In the genomic region with DNA sequence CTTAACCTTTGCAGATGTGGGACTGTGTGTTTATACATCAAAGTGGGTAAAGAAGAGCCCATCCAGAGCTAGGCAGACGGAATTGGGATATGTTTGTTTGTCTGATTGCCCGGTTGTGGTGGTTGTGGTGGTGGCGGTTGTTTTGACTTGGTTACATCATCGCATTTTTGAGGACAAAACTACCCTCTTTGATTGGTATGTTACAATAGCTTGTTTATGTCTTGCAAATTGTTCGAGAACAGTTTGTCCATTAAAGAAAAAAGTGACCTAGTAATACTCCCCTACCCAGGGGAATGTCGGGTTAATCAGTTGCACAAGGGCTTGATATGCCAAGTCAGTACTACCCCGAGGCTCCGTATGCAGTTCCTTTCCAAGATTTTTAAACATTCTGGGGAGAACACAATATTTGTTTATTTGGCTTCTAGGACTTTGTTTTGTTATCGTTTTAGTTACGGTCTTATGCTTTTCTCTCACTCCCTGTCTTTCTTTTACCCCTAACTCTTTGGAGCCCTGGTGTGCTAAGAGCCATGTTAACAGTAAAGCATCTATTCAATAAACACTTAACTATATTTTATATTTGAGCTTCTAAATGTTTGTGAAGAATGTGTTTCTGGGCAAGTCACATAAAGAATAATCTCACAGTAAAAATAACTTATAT, we compare ENCODE assay signal across 14 cellular contexts.
DNase-seq lines count a peak whose midpoint lies in the region; ATAC-seq and TF ChIP-seq lines count a peak whose summit lies in the region.
"Had no signal": no experiment of that assay in that cellular context is flagged by ENCODE, and none has a peak within 500 bp of the region (broad histone marks: within the 10 kb centered on the region; RNA-seq: fewer than 3 reads in every experiment).

No MANE protein-coding gene starts in this region.

- no peak for TF ChIP-seq POLR2A in Peyer's patch (IDR thresholded peaks at IDR 0.05)
- TF ChIP-seq POLR2A in right lobe of liver (IDR thresholded peaks at IDR 0.05): no peak

- H2BK12ac ChIP-seq in H9 (ENCODE audit: insufficient read length, low read depth, low read length): no peak overlapping the region

- H2AFZ ChIP-seq in H9 (ENCODE audit: low read length): no peak overlapping the region

- H3K4me3 Mint-ChIP-seq in stimulated activated memory B cell treated with anti-CD40 and anti-IgM and Interleukin-4, amounts not matched to agents 10 μg/mL and 1 μg/mL and 100 μg/mL, for 72 hours: no peak overlapping the region
- no peak overlapping the region for H3K4me3 Mint-ChIP-seq in H9
- no peak overlapping the region for H3K4me3 Mint-ChIP-seq in activated T-helper 17 cell treated with anti-CD3 and anti-CD28 coated beads, Interleukin-2, amount 50 U/mL, for 72 hours
- H3K4me3 Mint-ChIP-seq: activated naive CD4-positive, alpha-beta T cell treated with anti-CD3 and anti-CD28 coated beads, Interleukin-2, amount 50 U/mL, for 24 hours; effector memory CD8-positive, alpha-beta T cell; naive thymus-derived CD4-positive, alpha-beta T cell had no signal

- H3K56ac ChIP-seq in H9 (ENCODE audit: insufficient read length, low read depth, low read length): no peak overlapping the region

- no peaks in the 10 kb centered on the region for H3K79me1 ChIP-seq in H9 (ENCODE audit: insufficient read depth, low read depth, low read length, poor library complexity, severe bottlenecking)

- no peaks in the 10 kb centered on the region for H3K27me3 Mint-ChIP-seq in stimulated activated memory B cell treated with anti-CD40 and anti-IgM and Interleukin-4, amounts not matched to agents 10 μg/mL and 1 μg/mL and 100 μg/mL, for 72 hours
- no peaks in the 10 kb centered on the region for H3K27me3 Mint-ChIP-seq in H9 (ENCODE audit: low read depth)
- no peaks in the 10 kb centered on the region for H3K27me3 Mint-ChIP-seq in activated T-helper 17 cell treated with anti-CD3 and anti-CD28 coated beads, Interleukin-2, amount 50 U/mL, for 72 hours
- H3K27me3 Mint-ChIP-seq: activated naive CD4-positive, alpha-beta T cell treated with anti-CD3 and anti-CD28 coated beads, Interleukin-2, amount 50 U/mL, for 24 hours; effector memory CD8-positive, alpha-beta T cell; naive thymus-derived CD4-positive, alpha-beta T cell had no signal

- H2AK5ac ChIP-seq in H9 (ENCODE audit: insufficient read length, low read length): no peak overlapping the region

- H3K9me3 ChIP-seq in Peyer's patch (no peaks in the 10 kb centered on the region), right lobe of liver (no peaks in the 10 kb centered on the region), H9 (ENCODE audit: control insufficient read depth, low read depth, low read length) (no peaks in the 10 kb centered on the region)

- intact Hi-C loops in right lobe of liver (cut with DNase I): no loop called here

- peaks cover 3% of the 10 kb centered on the region for H3K9me3 Mint-ChIP-seq in stimulated activated memory B cell treated with anti-CD40 and anti-IgM and Interleukin-4, amounts not matched to agents 10 μg/mL and 1 μg/mL and 100 μg/mL, for 72 hours
- no peaks in the 10 kb centered on the region for H3K9me3 Mint-ChIP-seq in H9
- H3K9me3 Mint-ChIP-seq in activated T-helper 17 cell treated with anti-CD3 and anti-CD28 coated beads, Interleukin-2, amount 50 U/mL, for 72 hours: no peaks in the 10 kb centered on the region
- H3K9me3 Mint-ChIP-seq: activated naive CD4-positive, alpha-beta T cell treated with anti-CD3 and anti-CD28 coated beads, Interleukin-2, amount 50 U/mL, for 24 hours; effector memory CD8-positive, alpha-beta T cell had no signal

- peak; percentile 20 to 82 (median 73) for ATAC-seq in right lobe of liver
- ATAC-seq in stimulated activated memory B cell treated with anti-CD40 and anti-IgM and Interleukin-4, amounts not matched to agents 10 μg/mL and 1 μg/mL and 100 μg/mL, for 72 hours: no peak
- no peak for ATAC-seq in activated T-helper 17 cell treated with anti-CD3 and anti-CD28 coated beads, Interleukin-2, amount 50 U/mL, for 72 hours (replicated peaks)
- ATAC-seq: effector memory CD8-positive, alpha-beta T cell; naive thymus-derived CD4-positive, alpha-beta T cell had no signal

- peaks cover 34% of the 10 kb centered on the region for H3K36me3 Mint-ChIP-seq in stimulated activated memory B cell treated with anti-CD40 and anti-IgM and Interleukin-4, amounts not matched to agents 10 μg/mL and 1 μg/mL and 100 μg/mL, for 72 hours
- H3K36me3 Mint-ChIP-seq in H9 (ENCODE audit: insufficient read depth in 1 of 3, low read depth in 3 of 3): peaks cover 2 to 5% (median 3%) of the 10 kb centered on the region in 3 experiments; a peak in 2 of 7 replicates
- no peaks in the 10 kb centered on the region for H3K36me3 Mint-ChIP-seq in activated T-helper 17 cell treated with anti-CD3 and anti-CD28 coated beads, Interleukin-2, amount 50 U/mL, for 72 hours (ENCODE audit: low read depth)

- no peak overlapping the region for H3K4me3 ChIP-seq in Peyer's patch
- H3K4me3 ChIP-seq in epithelial cell of proximal tubule (ENCODE audit: low read depth, low read length): no peak overlapping the region
- H3K4me3 ChIP-seq in right lobe of liver: no peak overlapping the region

- H3K14ac ChIP-seq in H9 (ENCODE audit: insufficient read depth, low read length): no peak overlapping the region

- H3K27ac Mint-ChIP-seq in stimulated activated memory B cell treated with anti-CD40 and anti-IgM and Interleukin-4, amounts not matched to agents 10 μg/mL and 1 μg/mL and 100 μg/mL, for 72 hours: no peak overlapping the region
- H3K27ac Mint-ChIP-seq in H9: no peak overlapping the region
- no peak overlapping the region for H3K27ac Mint-ChIP-seq in activated T-helper 17 cell treated with anti-CD3 and anti-CD28 coated beads, Interleukin-2, amount 50 U/mL, for 72 hours
- H3K27ac Mint-ChIP-seq: activated naive CD4-positive, alpha-beta T cell treated with anti-CD3 and anti-CD28 coated beads, Interleukin-2, amount 50 U/mL, for 24 hours; effector memory CD8-positive, alpha-beta T cell; naive thymus-derived CD4-positive, alpha-beta T cell had no signal

- DNase-seq in Peyer's patch: no peak
- peak; percentile 95 for DNase-seq in epithelial cell of proximal tubule (ENCODE audit: low read depth)
- DNase-seq in right lobe of liver: no peak
- no peak for DNase-seq in NCI-H69 (lab: John Stamatoyannopoulos, UW)
- no peak for DNase-seq in H9
- DNase-seq: COR-L47; effector memory CD8-positive, alpha-beta T cell; Kasumi-1; naive thymus-derived CD4-positive, alpha-beta T cell; stimulated activated CD4-positive, alpha-beta T cell treated with anti-CD3 and anti-CD28 coated beads, Interleukin-15, amount 100 ng/mL, for 24 hours had no signal

- 18% methylated on average over 9 of the region's 10 CpGs for WGBS in right lobe of liver (ENCODE audit: insufficient coverage, low coverage, low lambda C conversion rate, missing lambda C conversion rate)
- no CpG with 5 or more reads among the region's 10 CpGs for WGBS in H9 (ENCODE audit: extremely low coverage, insufficient read length, low lambda C conversion rate)

- no peak overlapping the region for H2BK15ac ChIP-seq in H9 (ENCODE audit: low read depth, low read length)

- no peak overlapping the region for H3K23ac ChIP-seq in H9 (ENCODE audit: insufficient read length, low read depth, low read length)

- no peak overlapping the region for H3T11ph ChIP-seq in H9 (ENCODE audit: low read length)

- H3K27me3 ChIP-seq in Peyer's patch (no peaks in the 10 kb centered on the region), right lobe of liver (no peaks in the 10 kb centered on the region), H9 (ENCODE audit: insufficient read depth, low read length) (no peaks in the 10 kb centered on the region)

- H3K23me2 ChIP-seq in H9 (ENCODE audit: insufficient read length, low read depth, low read length, poor library complexity, severe bottlenecking): no peaks in the 10 kb centered on the region

- H2BK5ac ChIP-seq in H9 (ENCODE audit: insufficient read length, low read length): no peak overlapping the region

- no peaks in the 10 kb centered on the region for H4K20me1 ChIP-seq in H9 (ENCODE audit: control insufficient read depth, insufficient read depth, insufficient read length)

- H3K4me2 ChIP-seq in H9 (ENCODE audit: insufficient read depth, insufficient read length, low read length): no peak overlapping the region

- no peak overlapping the region for H4K5ac ChIP-seq in H9 (ENCODE audit: insufficient read length, low read depth, low read length)

- TF ChIP-seq CTCF in Peyer's patch (IDR thresholded peaks at IDR 0.05) (no peak), epithelial cell of proximal tubule (conservative IDR thresholded peaks at IDR 0.05; ENCODE audit: low read depth, low read length) (no peak), right lobe of liver (IDR thresholded peaks at IDR 0.05) (no peak), H9 (conservative IDR thresholded peaks at IDR 0.05) (no peak)

- no peak overlapping the region for H2BK120ac ChIP-seq in H9 (ENCODE audit: low read depth, low read length, poor library complexity, severe bottlenecking)

- no peak overlapping the region for H4K91ac ChIP-seq in H9 (ENCODE audit: insufficient read length, low read depth, low read length)

- peaks cover 22% of the 10 kb centered on the region for H3K4me1 Mint-ChIP-seq in stimulated activated memory B cell treated with anti-CD40 and anti-IgM and Interleukin-4, amounts not matched to agents 10 μg/mL and 1 μg/mL and 100 μg/mL, for 72 hours
- H3K4me1 Mint-ChIP-seq in H9: peaks cover 0 to 3% of the 10 kb centered on the region in 2 experiments; a peak in 2 of 4 replicates
- H3K4me1 Mint-ChIP-seq in activated T-helper 17 cell treated with anti-CD3 and anti-CD28 coated beads, Interleukin-2, amount 50 U/mL, for 72 hours: no peaks in the 10 kb centered on the region

- no peak overlapping the region for H3K18ac ChIP-seq in H9 (ENCODE audit: insufficient read length, low read depth, low read length)

- H3K27ac ChIP-seq in Peyer's patch (peak overlapping the region in 3 of 4 donors; percentile 6 to 42 (median 38)), right lobe of liver (peak overlapping the region in 1 of 3 donors; percentile 71), temporal lobe (ENCODE audit: low read depth, low read length) (peak overlapping the region; percentile 41), H9 (ENCODE audit: insufficient read length, low read depth, low read length) (no peak overlapping the region)

- H3K4ac ChIP-seq in H9 (ENCODE audit: low read depth, low read length): no peak overlapping the region

- no peaks in the 10 kb centered on the region for H3K79me2 ChIP-seq in H9 (ENCODE audit: insufficient read depth, low read length)

- no peak overlapping the region for H4K8ac ChIP-seq in H9 (replicated peaks; ENCODE audit: insufficient read length, low read depth, low read length)

- no peaks in the 10 kb centered on the region for H3K36me3 ChIP-seq in Peyer's patch
- no peaks in the 10 kb centered on the region for H3K36me3 ChIP-seq in right lobe of liver

- no peak overlapping the region for H2BK20ac ChIP-seq in H9 (ENCODE audit: low read depth, low read length, poor library complexity, severe bottlenecking)

- H3K4me1 ChIP-seq in Peyer's patch (no peaks in the 10 kb centered on the region), right lobe of liver (peaks cover 0 to 35% (median 19%) of the 10 kb centered on the region in 4 donors), H9 (ENCODE audit: insufficient read depth, low read length) (peaks cover 2% of the 10 kb centered on the region; the same call in 1 of the 2 replicates)

- no peak overlapping the region for H3K9ac ChIP-seq in H9 (ENCODE audit: extremely low read depth, insufficient read length, low read length)

Comparison
In these comparisons a context has a peak if more than half of its experiments do, and no peak if none do; other contexts are left out.
1. ATAC-seq: peak in right lobe of liver (4 of 4); none in stimulated activated memory B cell treated with anti-CD40 and anti-IgM and Interleukin-4, amounts not matched to agents 10 μg/mL and 1 μg/mL and 100 μg/mL, for 72 hours (single experiment) and activated T-helper 17 cell treated with anti-CD3 and anti-CD28 coated beads, Interleukin-2, amount 50 U/mL, for 72 hours (single experiment).